Comparison of ENCODE assay signal across 25 cellular contexts in the genomic region with DNA sequence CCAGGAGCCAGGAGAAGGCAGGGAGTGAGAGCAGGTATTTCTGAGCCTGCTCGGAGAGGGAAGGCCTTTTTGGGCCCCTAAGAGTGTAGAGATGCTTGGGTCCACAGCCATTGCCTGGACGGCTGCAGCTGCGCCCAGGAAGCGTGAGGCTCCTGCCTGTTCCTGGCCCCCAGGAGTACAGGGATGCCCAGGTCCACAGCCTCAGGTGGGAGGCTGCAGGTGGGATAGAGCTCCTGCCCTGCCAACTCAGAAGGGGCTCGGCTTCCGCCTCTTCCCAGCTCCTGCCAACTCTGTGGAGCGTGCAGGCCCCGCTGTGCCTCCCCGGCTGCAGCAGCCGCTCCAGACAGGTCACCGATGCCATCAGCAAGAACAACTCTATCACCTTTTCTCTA.
A peak's percentile ranks its signal among the peaks of the same experiment; 100 is the strongest.
DNase-seq lines count a peak whose midpoint lies in the region; ATAC-seq, FAIRE-seq and TF ChIP-seq lines count a peak whose summit lies in the region.
"Had no signal": no experiment of that assay in that cellular context is flagged by ENCODE, and none has a peak within 500 bp of the region (broad histone marks: within the 10 kb centered on the region; RNA-seq: fewer than 3 reads in every experiment).

No MANE protein-coding gene starts in this region.

- H4K20me1 ChIP-seq in H1 (replicated peaks in 1 of 2; ENCODE audit: control insufficient read depth in 1 of 2, insufficient read depth in 2 of 2, low read length in 2 of 2), result no peaks in the 10 kb centered on the region
- H4K20me1 ChIP-seq: BLaER1 treated with 17β-estradiol and CSF1 and Interleukin-3, amounts not matched to agents 10 nM and 100 nM had no signal

- no peak overlapping the region for H2BK20ac ChIP-seq in H1 (ENCODE audit: low read length)

- H3K36me3 ChIP-seq in H1 (ENCODE audit: control insufficient read depth in 2 of 4, insufficient read depth in 4 of 4, low read length in 3 of 4) (no peaks in the 10 kb centered on the region), kidney (ENCODE audit: control insufficient read depth in 1 of 2, insufficient read depth in 2 of 2, low read length in 2 of 2) (no peaks in the 10 kb centered on the region), upper lobe of right lung (no peaks in the 10 kb centered on the region)
- H3K36me3 ChIP-seq: BE2C; BLaER1 treated with 17β-estradiol and CSF1 and Interleukin-3, amounts not matched to agents 10 nM and 100 nM had no signal

- H3K4me3 ChIP-seq in H1 (ENCODE audit: extremely low read depth in 1 of 4, insufficient read depth in 2 of 4, low read depth in 3 of 4, low read length in 4 of 4) (no peak overlapping the region), kidney (ENCODE audit: low read length in 2 of 2) (no peak overlapping the region), upper lobe of right lung (no peak overlapping the region)
- H3K4me3 ChIP-seq: A549; BLaER1 treated with 17β-estradiol and CSF1 and Interleukin-3, amounts not matched to agents 10 nM and 100 nM; GM12878 had no signal

- no peak overlapping the region for H3K4ac ChIP-seq in H1 (replicated peaks; ENCODE audit: insufficient read length, low read depth, low read length)

- no peak overlapping the region for H3K23ac ChIP-seq in H1 (ENCODE audit: insufficient read length)

- H2BK120ac ChIP-seq in H1 (replicated peaks; ENCODE audit: low read depth, low read length), result no peak overlapping the region

- no peak overlapping the region for H3K14ac ChIP-seq in H1 (ENCODE audit: insufficient read length)

- H4K8ac ChIP-seq in H1 (ENCODE audit: extremely low read depth, insufficient read depth, low read length), result peak overlapping the region; percentile 79; the same call in 1 of the 2 replicates

- no peak overlapping the region for H3K4me2 ChIP-seq in H1 (ENCODE audit: insufficient read depth in 1 of 2, low read depth in 2 of 2, low read length in 2 of 2)
- H3K4me2 ChIP-seq: A549; BLaER1 treated with 17β-estradiol and CSF1 and Interleukin-3, amounts not matched to agents 10 nM and 100 nM had no signal

- H3K9ac ChIP-seq in H1 (replicated peaks in 1 of 4; ENCODE audit: extremely low read depth in 1 of 4, low read depth in 3 of 4, low read length in 3 of 4) (no peak overlapping the region), kidney (ENCODE audit: low read length in 2 of 2) (no peak overlapping the region)
- H3K9ac ChIP-seq: BLaER1 treated with 17β-estradiol and CSF1 and Interleukin-3, amounts not matched to agents 10 nM and 100 nM had no signal

- no peaks in the 10 kb centered on the region for H3K79me2 ChIP-seq in H1 (ENCODE audit: control insufficient read depth in 1 of 2, insufficient read depth in 2 of 2, low read length in 2 of 2)

- TF ChIP-seq EP300 in H1 (IDR thresholded peaks at IDR 0.05; ENCODE audit: borderline replicate concordance in 1 of 2, low read depth in 2 of 2, low read length in 2 of 2), result no peak

- no peak overlapping the region for H3K27ac ChIP-seq in H1 (ENCODE audit: low read depth, low read length)
- H3K27ac ChIP-seq in kidney (ENCODE audit: low read depth in 2 of 2, low read length in 2 of 2), result no peak overlapping the region
- H3K27ac ChIP-seq in upper lobe of right lung, result no peak overlapping the region
- H3K27ac ChIP-seq: A549; BLaER1 treated with 17β-estradiol and CSF1 and Interleukin-3, amounts not matched to agents 10 nM and 100 nM had no signal

- TF ChIP-seq CTCF in H1 (IDR thresholded peaks at IDR 0.05; ENCODE audit: control extremely low read depth in 1 of 3, insufficient read depth in 1 of 3, low read depth in 1 of 3, low read length in 3 of 3), result no peak
- no peak for TF ChIP-seq CTCF in kidney (IDR thresholded peaks at IDR 0.05; ENCODE audit: borderline replicate concordance, extremely low read depth, insufficient read depth)
- no peak for TF ChIP-seq CTCF in upper lobe of right lung (IDR thresholded peaks at IDR 0.05)

- CTCF ChIA-PET in H1 (lab: Charles Lee; ENCODE audit: partially characterized antibody), result no interaction called here

- no peak for FAIRE-seq in H1 (lab: Jason Lieb, UNC)
- FAIRE-seq in kidney (lab: Jason Lieb, UNC), result no peak
- FAIRE-seq: A549, D721Med, GM12878, GM18507 had no signal

- no peaks in the 10 kb centered on the region; a peak in 1 of 4 replicates for H3K9me3 ChIP-seq in H1 (ENCODE audit: insufficient read depth in 2 of 2, low read depth in 1 of 2, low read length in 1 of 2)
- H3K9me3 ChIP-seq in kidney (ENCODE audit: control insufficient read depth in 1 of 2, low read length in 2 of 2), result peaks cover 0 to 5% of the 10 kb centered on the region in 2 donors
- no peaks in the 10 kb centered on the region for H3K9me3 ChIP-seq in upper lobe of right lung
- H3K9me3 ChIP-seq: A549, BE2C had no signal

- no peak overlapping the region for H4K5ac ChIP-seq in H1 (ENCODE audit: insufficient read length, low read depth, low read length)

- WGBS in H1 (ENCODE audit: extremely low coverage in 1 of 2, insufficient coverage in 1 of 2, insufficient read length in 1 of 2, insufficient replicate concordance in 2 of 2, low coverage in 1 of 2, low lambda C conversion rate in 2 of 2, missing lambda C conversion rate in 1 of 2), 2 experiments, result 85% methylated on average over 10 of the region's 11 CpGs; no CpG with 5 or more reads in 1 of the 2 experiments

- no peak overlapping the region for H4K91ac ChIP-seq in H1 (replicated peaks; ENCODE audit: insufficient read length, low read length)

- peak; percentile 26 for ATAC-seq in upper lobe of right lung
- no peak for ATAC-seq in GM18858 (IDR thresholded peaks at IDR 0.05; ENCODE audit: unreplicated experiment)
- ATAC-seq in HG02970 (IDR thresholded peaks at IDR 0.05; ENCODE audit: low FRiP score, unreplicated experiment), result no peak
- ATAC-seq: A549, GM12878 had no signal

- H2BK5ac ChIP-seq in H1 (ENCODE audit: low read depth, low read length), result no peak overlapping the region

- TF ChIP-seq RAD21 in H1 (IDR thresholded peaks at IDR 0.05 in 1 of 2, conservative IDR thresholded peaks at IDR 0.05 in 1 of 2; ENCODE audit: low read depth in 2 of 2, low read length in 2 of 2), result no peak

- H3K79me1 ChIP-seq in H1 (ENCODE audit: low read depth, low read length), result no peaks in the 10 kb centered on the region

- H3K18ac ChIP-seq in H1 (ENCODE audit: extremely low read depth, low read length), result no peak overlapping the region

- H2AK5ac ChIP-seq in H1 (ENCODE audit: low read depth, low read length), result no peak overlapping the region

- no peak for DNase-seq in H1 (ENCODE audit: low read depth in 1 of 2, low spot score in 2 of 2)
- DNase-seq in kidney, result peak; percentile 62
- peak; percentile 66 for DNase-seq in posterior vena cava (ENCODE audit: low spot score)
- no peak for DNase-seq in upper lobe of right lung
- no peak for DNase-seq in epidermal melanocyte (ENCODE audit: insufficient read length, low spot score)
- DNase-seq: 8988T; ACHN; AML-193; BE2C; CD4-positive, alpha-beta T cell; CD8-positive, alpha-beta memory T cell; DMS 273 treated with DMSO at 0.1 percent for 48 hours; DMS79; EL; GDM1; GOT3; H7; HCEC 1CT had no signal

- H2BK12ac ChIP-seq in H1 (ENCODE audit: low read depth, low read length), result no peak overlapping the region

- no peak overlapping the region for H2BK15ac ChIP-seq in H1 (ENCODE audit: low read length)

- TF ChIP-seq POLR2A in H1 (IDR thresholded peaks at IDR 0.05; ENCODE audit: control extremely low read depth in 1 of 2, low read depth in 2 of 2, low read length in 2 of 2), result no peak

- no peaks in the 10 kb centered on the region for H3K23me2 ChIP-seq in H1 (ENCODE audit: low read depth, low read length)

- no peak overlapping the region for H3K56ac ChIP-seq in H1 (replicated peaks; ENCODE audit: insufficient read length, low read depth, low read length)

- H3K27me3 ChIP-seq in H1 (replicated peaks in 1 of 4; ENCODE audit: control insufficient read depth in 3 of 4, extremely low read depth in 1 of 4, insufficient read depth in 3 of 4, low read length in 3 of 4) (no peaks in the 10 kb centered on the region), upper lobe of right lung (no peaks in the 10 kb centered on the region)
- H3K27me3 ChIP-seq: BE2C; BLaER1 treated with 17β-estradiol and CSF1 and Interleukin-3, amounts not matched to agents 10 nM and 100 nM had no signal

- intact Hi-C loops in kidney (cut with DNase I) (no loop called here), posterior vena cava (cut with DNase I) (no loop called here), upper lobe of right lung (cut with DNase I) (no loop called here)

- POLR2A ChIA-PET in H1 (lab: Charles Lee; ENCODE audit: partially characterized antibody), result no interaction called here

- H2AFZ ChIP-seq in H1 (ENCODE audit: low read length), result no peak overlapping the region

- H3K4me1 ChIP-seq in H1 (replicated peaks in 1 of 4; ENCODE audit: control insufficient read depth in 3 of 4, insufficient read depth in 4 of 4, low read length in 3 of 4), result no peaks in the 10 kb centered on the region
- H3K4me1 ChIP-seq in kidney (ENCODE audit: control insufficient read depth in 1 of 2, insufficient read depth in 1 of 2, low read depth in 1 of 2, low read length in 2 of 2), result no peaks in the 10 kb centered on the region
- no peaks in the 10 kb centered on the region for H3K4me1 ChIP-seq in upper lobe of right lung
- H3K4me1 ChIP-seq: A549; BE2C; BLaER1 treated with 17β-estradiol and CSF1 and Interleukin-3, amounts not matched to agents 10 nM and 100 nM had no signal

TF ChIP-seq in H1, 55 proteins besides CTCF, POLR2A, EP300 and RAD21:
- TF ChIP-seq FOSL1 (IDR thresholded peaks at IDR 0.05; ENCODE audit: insufficient read depth, low read depth, low read length) (no peak), KDM5A (IDR thresholded peaks at IDR 0.05; ENCODE audit: low read length) (no peak), GABPA (IDR thresholded peaks at IDR 0.05; ENCODE audit: borderline replicate concordance, insufficient read depth, low read length) (no peak), JUND (IDR thresholded peaks at IDR 0.05; ENCODE audit: low read length) (no peak), TEAD4 (IDR thresholded peaks at IDR 0.05; ENCODE audit: low read depth, low read length) (no peak), RFX5 (IDR thresholded peaks at IDR 0.05; ENCODE audit: borderline replicate concordance, low read depth, low read length) (no peak)

Comparison
In these comparisons a context has a peak if more than half of its experiments do, and no peak if none do; other contexts are left out.
1. DNase-seq: peak in kidney (single experiment) and posterior vena cava (single experiment); none in H1 (0 of 2), upper lobe of right lung (single experiment) and epidermal melanocyte (single experiment).